ENCODE assay signal across 24 cellular contexts in genomic region chr2:71794611-71795010, GRCh38.
DNase-seq lines count a peak whose midpoint lies in the region; ATAC-seq and TF ChIP-seq lines count a peak whose summit lies in the region.
"Had no signal": no experiment of that assay in that cellular context is flagged by ENCODE, and none has a peak within 500 bp of the region (broad histone marks: within the 10 kb centered on the region; RNA-seq: fewer than 3 reads in every experiment).

No MANE protein-coding gene starts in this region.

- H3K9me3 ChIP-seq in PC-9 (ENCODE audit: insufficient read depth, low read depth) (no peaks in the 10 kb centered on the region), spleen (no peaks in the 10 kb centered on the region)
- no peaks in the 10 kb centered on the region for H3K9me3 ChIP-seq in naive thymus-derived CD4-positive, alpha-beta T cell (ENCODE audit: control insufficient read depth in 2 of 3, low read length in 3 of 3)
- H3K9me3 ChIP-seq: A549, BE2C, HAP-1 had no signal

- WGBS in spleen, 5 donors, result 73 to 84% (median 80%) methylated on average over 1 to 5 of the region's 5 CpGs

- no peak overlapping the region for H3K4me3 Mint-ChIP-seq in naive thymus-derived CD4-positive, alpha-beta T cell
- H3K4me3 Mint-ChIP-seq: CD4-positive, CD25-positive, alpha-beta regulatory T cell; CD8-positive, alpha-beta T cell; HFFc6 had no signal

- DNase-seq in cardiac septum (ENCODE audit: low spot score), result peak; percentile 14
- DNase-seq in Right ventricle myocardium inferior (ENCODE audit: missing footprints), result no peak
- DNase-seq in PC-9, result no peak
- DNase-seq in mesenteric fat pad (ENCODE audit: low spot score), result peak; percentile 65
- DNase-seq in spleen, result peak; percentile 51
- DNase-seq in naive thymus-derived CD4-positive, alpha-beta T cell, result no peak
- DNase-seq: 8988T; ACHN; AML-193; BE2C; CD4-positive, CD25-positive, alpha-beta regulatory T cell; CD8-positive, alpha-beta T cell; DMS 273 treated with DMSO at 0.1 percent for 48 hours; DMS79; EL; GDM1; GOT3; HFFc6 had no signal

- H3K9me3 Mint-ChIP-seq in naive thymus-derived CD4-positive, alpha-beta T cell, result no peaks in the 10 kb centered on the region
- H3K9me3 Mint-ChIP-seq: CD4-positive, CD25-positive, alpha-beta regulatory T cell; CD8-positive, alpha-beta T cell; HFFc6 had no signal

- CTCF ChIA-PET in PC-9 (lab: Charles Lee), result interaction anchor here (0.6 to 0.7 kb wide), 2 partner anchors 115 to 164 kb away, joined by 3 to 6 read pairs; no protein-coding TSS in a partner anchor
- CTCF ChIA-PET in naive thymus-derived CD4-positive, alpha-beta T cell (lab: Charles Lee), result no interaction called here

- no peak for TF ChIP-seq CTCF in PC-9 (conservative IDR thresholded peaks at IDR 0.05)
- no peak for TF ChIP-seq CTCF in spleen (IDR thresholded peaks at IDR 0.05 in 8 of 11, conservative IDR thresholded peaks at IDR 0.05 in 3 of 11)

- H3F3A ChIP-seq in PC-9 (ENCODE audit: insufficient read depth, low read depth), result peaks cover 20% of the 10 kb centered on the region

- POLR2A ChIA-PET in PC-9 (lab: Charles Lee; ENCODE audit: unreplicated experiment), result interaction anchor here (0.6 kb wide), 1 partner anchor 206 kb away, joined by 5 read pairs; no protein-coding TSS in a partner anchor
- POLR2A ChIA-PET in naive thymus-derived CD4-positive, alpha-beta T cell (lab: Charles Lee), result no interaction called here

- peaks cover 0 to 6% (median 0%) of the 10 kb centered on the region in 5 donors for H3K27me3 Mint-ChIP-seq in naive thymus-derived CD4-positive, alpha-beta T cell

- H4K20me1 ChIP-seq in PC-9 (ENCODE audit: insufficient read depth), result no peaks in the 10 kb centered on the region

- no peak overlapping the region for H3K27ac Mint-ChIP-seq in naive thymus-derived CD4-positive, alpha-beta T cell
- H3K27ac Mint-ChIP-seq: CD4-positive, CD25-positive, alpha-beta regulatory T cell; CD8-positive, alpha-beta T cell; HFFc6 had no signal

- H3K27me3 ChIP-seq in PC-9 (ENCODE audit: insufficient read depth, low read depth) (no peaks in the 10 kb centered on the region), spleen (replicated peaks in 1 of 7) (no peaks in the 10 kb centered on the region)
- H3K27me3 ChIP-seq in naive thymus-derived CD4-positive, alpha-beta T cell (ENCODE audit: control insufficient read depth in 2 of 2, insufficient read depth in 2 of 2, low read length in 2 of 2), result no peaks in the 10 kb centered on the region
- H3K27me3 ChIP-seq: BE2C had no signal

- H2AFZ ChIP-seq in PC-9, result no peak overlapping the region

- H3K4me3 ChIP-seq in PC-9, result no peak overlapping the region
- no peak overlapping the region for H3K4me3 ChIP-seq in spleen
- no peak overlapping the region for H3K4me3 ChIP-seq in naive thymus-derived CD4-positive, alpha-beta T cell (ENCODE audit: low read length)
- H3K4me3 ChIP-seq: A549, GM12878, HAP-1 had no signal

- TF ChIP-seq POLR2A in spleen (IDR thresholded peaks at IDR 0.05), result no peak

- no TSS peak for BruUV-seq in PC-9 (replicated peaks; lab: Mats Ljungman, UMichigan)

- H3K79me2 ChIP-seq in PC-9 (ENCODE audit: low read depth), result no peaks in the 10 kb centered on the region

- H3K36me3 ChIP-seq in PC-9 (ENCODE audit: low read depth) (no peaks in the 10 kb centered on the region), spleen (no peaks in the 10 kb centered on the region)
- no peaks in the 10 kb centered on the region for H3K36me3 ChIP-seq in naive thymus-derived CD4-positive, alpha-beta T cell (ENCODE audit: control insufficient read depth in 2 of 3, insufficient read depth in 3 of 3, low read length in 3 of 3)
- H3K36me3 ChIP-seq: BE2C, HAP-1 had no signal

- ATAC-seq in Right ventricle myocardium inferior (no peak), GM18502 (IDR thresholded peaks at IDR 0.05; ENCODE audit: poor library complexity, unreplicated experiment) (no peak), HG02981 (IDR thresholded peaks at IDR 0.05; ENCODE audit: unreplicated experiment) (no peak)
- no peak for ATAC-seq in naive thymus-derived CD4-positive, alpha-beta T cell
- ATAC-seq: A549; CD8-positive, alpha-beta T cell; GM12878 had no signal

- no peaks in the 10 kb centered on the region for H3K9me2 ChIP-seq in PC-9 (ENCODE audit: insufficient read depth)

- intact Hi-C loops in cardiac septum (cut with DNase I), result loop anchor here (5.0 kb wide), 3 partner anchors 77 to 247 kb away; no protein-coding TSS in a partner anchor
- intact Hi-C loops in Right ventricle myocardium inferior (cut with DNase I), result loop anchor here (5.0 kb wide), 2 partner anchors 92 to 247 kb away; no protein-coding TSS in a partner anchor
- intact Hi-C loops in PC-9 (cut with micrococcal nuclease; ENCODE audit: unreplicated experiment), result loop anchor here (5.0 to 10.0 kb wide), 5 partner anchors 47 to 343 kb away; no protein-coding TSS in a partner anchor
- intact Hi-C loops in spleen (cut with DNase I; ENCODE audit: low total_unique reads), result no loop called here
- intact Hi-C loops in naive thymus-derived CD4-positive, alpha-beta T cell (cut with micrococcal nuclease), result no loop called here

- H3K27ac ChIP-seq in PC-9 (no peak overlapping the region), spleen (no peak overlapping the region)
- no peak overlapping the region for H3K27ac ChIP-seq in naive thymus-derived CD4-positive, alpha-beta T cell (ENCODE audit: low read depth, low read length)
- H3K27ac ChIP-seq: C4-2B had no signal

- no peaks in the 10 kb centered on the region for H3K36me3 Mint-ChIP-seq in naive thymus-derived CD4-positive, alpha-beta T cell
- H3K36me3 Mint-ChIP-seq: CD4-positive, CD25-positive, alpha-beta regulatory T cell; CD8-positive, alpha-beta T cell had no signal

- no peaks in the 10 kb centered on the region for H3K4me1 Mint-ChIP-seq in naive thymus-derived CD4-positive, alpha-beta T cell
- H3K4me1 Mint-ChIP-seq: CD4-positive, CD25-positive, alpha-beta regulatory T cell had no signal

- H3K4me2 ChIP-seq in PC-9, result peak overlapping the region; percentile 49
- H3K4me2 ChIP-seq: A549 had no signal

- H3K4me1 ChIP-seq in PC-9 (replicated peaks; ENCODE audit: insufficient read depth) (peaks cover 41% of the 10 kb centered on the region), spleen (peaks cover 0 to 3% (median 0%) of the 10 kb centered on the region in 6 donors)
- H3K4me1 ChIP-seq in naive thymus-derived CD4-positive, alpha-beta T cell (ENCODE audit: control insufficient read depth in 2 of 2, insufficient read depth in 2 of 2, low read length in 2 of 2), result no peaks in the 10 kb centered on the region
- H3K4me1 ChIP-seq: BE2C, HAP-1 had no signal

Comparison
In these comparisons a context has a peak if more than half of its experiments do, and no peak if none do; other contexts are left out.
1. DNase-seq: peak in cardiac septum (single experiment), mesenteric fat pad (single experiment) and spleen (single experiment); none in Right ventricle myocardium inferior (single experiment), PC-9 (0 of 2) and naive thymus-derived CD4-positive, alpha-beta T cell (0 of 9).
2. intact Hi-C loops: an anchor here in cardiac septum (5.0 kb wide), Right ventricle myocardium inferior (5.0 kb wide) and PC-9 (5.0 to 10.0 kb wide); none called in spleen and naive thymus-derived CD4-positive, alpha-beta T cell.